ENCODE assay signal across 16 cellular contexts in genomic region chr7:70571986-70572385, GRCh38.
A peak's percentile ranks its signal among the peaks of the same experiment; 100 is the strongest.
DNase-seq lines count a peak whose midpoint lies in the region; TF ChIP-seq lines count a peak whose summit lies in the region.
"Had no signal": no experiment of that assay in that cellular context is flagged by ENCODE, and none has a peak within 500 bp of the region (broad histone marks: within the 10 kb centered on the region; RNA-seq: fewer than 3 reads in every experiment).

No MANE protein-coding gene starts in this region.

- no peak for TF ChIP-seq CTCF in brain (conservative IDR thresholded peaks at IDR 0.05)

- peak; percentile 49 for DNase-seq in NCI-H1092 treated with DMSO at 0.1 percent for 48 hours (lab: John Stamatoyannopoulos, UW)
- DNase-seq in NCI-H1092 (lab: John Stamatoyannopoulos, UW), result no peak
- DNase-seq in left kidney (ENCODE audit: low read depth, low spot score), result peak; percentile 48
- DNase-seq in retina, result peak; percentile 44
- no peak for DNase-seq in NCI-H146 (lab: John Stamatoyannopoulos, UW)
- no peak for DNase-seq in activated CD4-positive, alpha-beta memory T cell treated with anti-CD3 and anti-CD28 coated beads, Interleukin-2, amount 10 ng/mL, durations not matched to agents 7 days and 5 days
- no peak for DNase-seq in NCI-H1105 treated with DMSO at 0.1 percent for 48 hours (lab: John Stamatoyannopoulos, UW)
- DNase-seq: activated CD4-positive, alpha-beta T cell treated with anti-CD3 and anti-CD28 coated beads, Interleukin-2, amount 50 U/mL, for 4 hours; activated effector memory CD4-positive, alpha-beta T cell treated with anti-CD3 and anti-CD28 coated beads, Interleukin-2, amount 50 U/mL, for 16 hours; BE2C; COR-L47; NCI-H1436; spleen; stimulated activated CD4-positive, alpha-beta T cell treated with anti-CD3 and anti-CD28 coated beads, Interleukin-4, amount 100 ng/mL, for 4 hours had no signal

- H3K27me3 Mint-ChIP-seq in brain, result peaks cover 50% of the 10 kb centered on the region
- H3K27me3 Mint-ChIP-seq in activated CD4-positive, alpha-beta memory T cell treated with anti-CD3 and anti-CD28 coated beads, Interleukin-2, amount 10 ng/mL, durations not matched to agents 7 days and 5 days, result no peaks in the 10 kb centered on the region
- H3K27me3 Mint-ChIP-seq: natural killer cell treated with Interleukin-12 subunit alpha and Interleukin-12 subunit beta and Interleukin-15 and Interleukin-18, amount 100 ng/mL, for 72 hours had no signal

- H3K9me3 Mint-ChIP-seq in brain, result peaks cover 0 to 7% (median 0%) of the 10 kb centered on the region in 5 experiments
- H3K9me3 Mint-ChIP-seq in activated CD4-positive, alpha-beta memory T cell treated with anti-CD3 and anti-CD28 coated beads, Interleukin-2, amount 10 ng/mL, durations not matched to agents 7 days and 5 days, result peaks cover 10% of the 10 kb centered on the region
- H3K9me3 Mint-ChIP-seq: natural killer cell treated with Interleukin-12 subunit alpha and Interleukin-12 subunit beta and Interleukin-15 and Interleukin-18, amount 100 ng/mL, for 72 hours had no signal

- POLR2A ChIA-PET in activated CD4-positive, alpha-beta memory T cell treated with anti-CD3 and anti-CD28 coated beads, Interleukin-2, amount 10 ng/mL, durations not matched to agents 7 days and 5 days (lab: Charles Lee), result no interaction called here

- peaks cover 31% of the 10 kb centered on the region for H3K36me3 Mint-ChIP-seq in brain
- no peaks in the 10 kb centered on the region for H3K36me3 Mint-ChIP-seq in activated CD4-positive, alpha-beta memory T cell treated with anti-CD3 and anti-CD28 coated beads, Interleukin-2, amount 10 ng/mL, durations not matched to agents 7 days and 5 days (ENCODE audit: low read depth)
- H3K36me3 Mint-ChIP-seq: natural killer cell treated with Interleukin-12 subunit alpha and Interleukin-12 subunit beta and Interleukin-15 and Interleukin-18, amount 100 ng/mL, for 72 hours had no signal

- H3K4me1 Mint-ChIP-seq in brain, result peaks cover 100% of the 10 kb centered on the region
- H3K4me1 Mint-ChIP-seq in activated CD4-positive, alpha-beta memory T cell treated with anti-CD3 and anti-CD28 coated beads, Interleukin-2, amount 10 ng/mL, durations not matched to agents 7 days and 5 days, result no peaks in the 10 kb centered on the region

- CTCF ChIA-PET in activated CD4-positive, alpha-beta memory T cell treated with anti-CD3 and anti-CD28 coated beads, Interleukin-2, amount 10 ng/mL, durations not matched to agents 7 days and 5 days (lab: Charles Lee), result no interaction called here

- peak overlapping the region in 4 of 5 experiments; percentile 70 to 91 (median 78) for H3K27ac Mint-ChIP-seq in brain
- H3K27ac Mint-ChIP-seq in activated CD4-positive, alpha-beta memory T cell treated with anti-CD3 and anti-CD28 coated beads, Interleukin-2, amount 10 ng/mL, durations not matched to agents 7 days and 5 days, result no peak overlapping the region
- H3K27ac Mint-ChIP-seq: natural killer cell treated with Interleukin-12 subunit alpha and Interleukin-12 subunit beta and Interleukin-15 and Interleukin-18, amount 100 ng/mL, for 72 hours had no signal

- peak overlapping the region in 3 of 5 experiments; percentile 3 to 59 (median 20) for H3K4me3 Mint-ChIP-seq in brain
- H3K4me3 Mint-ChIP-seq in activated CD4-positive, alpha-beta memory T cell treated with anti-CD3 and anti-CD28 coated beads, Interleukin-2, amount 10 ng/mL, durations not matched to agents 7 days and 5 days, result no peak overlapping the region
- H3K4me3 Mint-ChIP-seq: natural killer cell treated with Interleukin-12 subunit alpha and Interleukin-12 subunit beta and Interleukin-15 and Interleukin-18, amount 100 ng/mL, for 72 hours had no signal

Comparison
In these comparisons a context has a peak if more than half of its experiments do, and no peak if none do; other contexts are left out.
1. DNase-seq: peak in NCI-H1092 treated with DMSO at 0.1 percent for 48 hours (single experiment), left kidney (single experiment) and retina (single experiment); none in NCI-H1092 (single experiment), NCI-H146 (single experiment), activated CD4-positive, alpha-beta memory T cell treated with anti-CD3 and anti-CD28 coated beads, Interleukin-2, amount 10 ng/mL, durations not matched to agents 7 days and 5 days (single experiment) and NCI-H1105 treated with DMSO at 0.1 percent for 48 hours (single experiment).